10 cellular contexts compared by ENCODE assay signal in genomic region chr5:172454355-172455086, GRCh38. TPM values are rescaled to one million over a fixed set of nuclear protein-coding genes. Genes with fewer than 3 reads are reported as not detected.
A peak's percentile ranks its signal among the peaks of the same experiment; 100 is the strongest.
DNase-seq lines count a peak whose midpoint lies in the region; ATAC-seq, FAIRE-seq and TF ChIP-seq lines count a peak whose summit lies in the region.
"Had no signal": no experiment of that assay in that cellular context is flagged by ENCODE, and none has a peak within 500 bp of the region (broad histone marks: within the 10 kb centered on the region; RNA-seq: fewer than 3 reads in every experiment).

TSS of gene SH3PXD2B (minus strand) at chr5:172454525. CDS start at chr5:172454352, 173 bp downstream.

- no peak; the same call in 1 of the 2 replicates for TF ChIP-seq RAD21 in HepG2 (CRISPR knock-in tag; IDR thresholded peaks at IDR 0.05)

- peak within 1 kb of the TSS; percentile 73 for H3K9ac ChIP-seq in HepG2 (ENCODE audit: insufficient read depth, low read depth, low read length)

- intact Hi-C loops in dorsolateral prefrontal cortex (cut with DNase I), result loop anchor here (5.0 to 10.0 kb wide), 4 partner anchors 42 to 172 kb away; partner anchors contain the start of gene UBTD2 (in 2 of the 2)
- intact Hi-C loops in HepG2 (cut with micrococcal nuclease; ENCODE audit: unreplicated experiment), result loop anchor here (5.0 kb wide), 1 partner anchor 162 kb away; no protein-coding TSS in a partner anchor

- CTCF ChIA-PET in HepG2 (lab: Yijun Ruan, JAX; ENCODE audit: low intra/inter-chr PET ratio, low total read pairs), result no interaction called here

- in situ Hi-C loops in HepG2 (cut with HindIII; ENCODE audit: extremely low pct_ligation_motif_present, low pct_unique_long_range_greater_than_20kb), result loop anchor here (5.0 kb wide), 1 partner anchor 37 kb away; no protein-coding TSS in a partner anchor

- peak within 1 kb of the TSS; percentile 99 for H3K4me2 ChIP-seq in HepG2 (ENCODE audit: low read depth, low read length)

- peaks cover 8% of the 10 kb centered on the region for H4K20me1 ChIP-seq in HepG2 (ENCODE audit: insufficient read depth, low read length)

- peaks cover 2% of the 10 kb centered on the region for H3K79me2 ChIP-seq in HepG2 (ENCODE audit: insufficient read depth, low read length)

- H2AFZ ChIP-seq in HepG2 (ENCODE audit: low read length), result no peak within 1 kb of the TSS

- H3K9me3 ChIP-seq in HepG2 (ENCODE audit: low read length), result no peaks in the 10 kb centered on the region

- H3K27me3 ChIP-seq in dorsolateral prefrontal cortex, result no peaks in the 10 kb centered on the region
- H3K27me3 ChIP-seq in HepG2 (ENCODE audit: control insufficient read depth in 1 of 2, insufficient read depth in 2 of 2, low read length in 2 of 2), result no peaks in the 10 kb centered on the region; a peak in 2 of 5 replicates

- H3K27ac ChIP-seq in dorsolateral prefrontal cortex (peak within 1 kb of the TSS; percentile 29 to 95 (median 86)), HepG2 (ENCODE audit: extremely low read length, insufficient read depth, low read length) (peak within 1 kb of the TSS; percentile 48)

- DNase-seq in DMS53 (lab: John Stamatoyannopoulos, UW) (peak; percentile 87), DMS53 treated with DMSO at 0.1 percent for 48 hours (lab: John Stamatoyannopoulos, UW; ENCODE audit: unreplicated experiment) (no peak), Kasumi-1 (lab: John Stamatoyannopoulos, UW) (peak; percentile 30 to 46), dorsolateral prefrontal cortex (peak in 6 of 10 donors; percentile 46 to 79 (median 62)), HepG2 (ENCODE audit: low spot score) (peak; percentile 52)
- DNase-seq in stimulated activated CD4-positive, alpha-beta T cell treated with anti-CD3 and anti-CD28 coated beads, Interleukin-4, amount 100 ng/mL, for 4 hours, result peak; percentile 21 to 42

- WGBS in HepG2 (ENCODE audit: low lambda C conversion rate), result 16% methylated on average over 21 of the region's 90 CpGs

- H3K4me3 ChIP-seq in WI38 (ENCODE audit: low read depth, low read length), result peak within 1 kb of the TSS; percentile 88
- H3K4me3 ChIP-seq in dorsolateral prefrontal cortex, result peak within 1 kb of the TSS; percentile 61 to 94 (median 79)
- H3K4me3 ChIP-seq in HepG2 (replicated peaks in 1 of 3; ENCODE audit: insufficient read depth in 1 of 3, low read depth in 2 of 3, low read length in 3 of 3), result peak within 1 kb of the TSS; percentile 68 to 81 (median 80)

- TF ChIP-seq CTCF in WI38 (IDR thresholded peaks at IDR 0.05; ENCODE audit: low read depth, low read length) (no peak), dorsolateral prefrontal cortex (IDR thresholded peaks at IDR 0.05 in 54 of 56, conservative IDR thresholded peaks at IDR 0.05 in 2 of 56; ENCODE audit: low read depth in 1 of 56, partially characterized antibody in 56 of 56) (no peak), HepG2 (CRISPR knock-in tag; IDR thresholded peaks at IDR 0.05) (no peak)

- TF ChIP-seq POLR2A in HepG2 (IDR thresholded peaks at IDR 0.05; ENCODE audit: insufficient read depth in 1 of 2, low read depth in 2 of 2, low read length in 2 of 2), result peak in 1 of 2 experiments; percentile 66; a peak in 2 of 4 replicates

- H3K4me1 ChIP-seq in HepG2 (ENCODE audit: insufficient read depth, low read length), result peaks cover 53% of the 10 kb centered on the region

- no TSS peak for BruUV-seq in HepG2 (replicated peaks; lab: Mats Ljungman, UMichigan)

- FAIRE-seq in HepG2 (lab: Jason Lieb, UNC), result no peak
- FAIRE-seq: A204.1, islet of Langerhans had no signal

- ATAC-seq in HepG2 (peak; percentile 59), GM18519 (IDR thresholded peaks at IDR 0.05; ENCODE audit: low FRiP score, unreplicated experiment) (no peak)

- TF ChIP-seq EP300 in HepG2 (IDR thresholded peaks at IDR 0.05; ENCODE audit: low read depth in 2 of 2, low read length in 2 of 2) (no peak), HepG2 (CRISPR knock-in tag; IDR thresholded peaks at IDR 0.05; ENCODE audit: borderline replicate concordance) (no peak)

- H3K36me3 ChIP-seq in HepG2 (replicated peaks in 1 of 2; ENCODE audit: control insufficient read depth in 1 of 2, insufficient read depth in 2 of 2, low read length in 2 of 2), result no peaks in the 10 kb centered on the region

- POLR2A ChIA-PET in HepG2 (lab: Yijun Ruan, JAX), result no interaction called here

TF ChIP-seq in HepG2, 621 proteins besides CTCF, POLR2A, EP300 and RAD21 (continues in another document):
- peak; percentile 52; the same call in 1 of the 2 replicates for TF ChIP-seq PAXIP1 (CRISPR knock-in tag; conservative IDR thresholded peaks at IDR 0.05)
- peak; percentile 38; the same call in 1 of the 2 replicates for TF ChIP-seq GFI1 (CRISPR knock-in tag; IDR thresholded peaks at IDR 0.05; ENCODE audit: borderline replicate concordance)
- peak; percentile 79; the same call in 1 of the 2 replicates for TF ChIP-seq MEIS1 (CRISPR knock-in tag; IDR thresholded peaks at IDR 0.05; ENCODE audit: borderline replicate concordance)
- peak; percentile 23; the same call in 1 of the 2 replicates for TF ChIP-seq DMAP1 (CRISPR knock-in tag; IDR thresholded peaks at IDR 0.05)
- peak; percentile 71; the same call in 1 of the 2 replicates for TF ChIP-seq ZNF547 (CRISPR knock-in tag; IDR thresholded peaks at IDR 0.05)
- peak; percentile 44; the same call in 1 of the 2 replicates for TF ChIP-seq ZSCAN21 (CRISPR knock-in tag; IDR thresholded peaks at IDR 0.05; ENCODE audit: borderline replicate concordance)
- no peak for TF ChIP-seq ZNF780A (CRISPR knock-in tag; IDR thresholded peaks at IDR 0.05)
- TF ChIP-seq KDM1A (CRISPR knock-in tag; IDR thresholded peaks at IDR 0.05), result 0 out of 2 replicates have a peak, but pooled peaks have one; percentile 19
- no peak for TF ChIP-seq SOX6 (IDR thresholded peaks at IDR 0.05)
- TF ChIP-seq SOX6 (CRISPR knock-in tag; IDR thresholded peaks at IDR 0.05), result peak; percentile 43
- peak; percentile 43; the same call in 1 of the 2 replicates for TF ChIP-seq ZNF607 (CRISPR knock-in tag; IDR thresholded peaks at IDR 0.05; ENCODE audit: borderline replicate concordance)

RNA-seq across cellular contexts. Expression of gene SH3PXD2B, which starts in this region (rescaled TPM):
- total RNA-seq in dorsolateral prefrontal cortex (10 to 100 TPM in 119 of 120 experiments, 1 to 10 TPM in 1; 9.2 to 63.2 (median 19.7) TPM), HepG2 (2016; rRNA removed; fragmentation: Illumina TruSeq; extraction: Trizol) (3.4 and 3.8 TPM in 2 replicates)
- total RNA-seq in HepG2 (2016; cell fraction: cytosol; rRNA removed; fragmentation: Illumina TruSeq; extraction: Trizol; ENCODE audit: low read depth), result 1.1 and 1.3 TPM in 2 replicates
- total RNA-seq in HepG2 (2016; cell fraction: insoluble cytoplasmic fraction; rRNA removed; fragmentation: Illumina TruSeq; extraction: Trizol), result 3.2 and 3.8 TPM in 2 replicates
- total RNA-seq in HepG2 (2016; cell fraction: membrane; rRNA removed; fragmentation: Illumina TruSeq; extraction: Trizol), result 1.5 and 2.4 TPM in 2 replicates
- total RNA-seq in HepG2 (2016; cell fraction: nucleus; rRNA removed; fragmentation: Illumina TruSeq; extraction: Trizol), result 3.8 TPM in 2 replicates
- polyA plus RNA-seq in HepG2 (2011; rRNA removed), result 4.6 and 5.3 TPM in 2 replicates
- polyA plus RNA-seq in HepG2 (2011; cell fraction: cytosol; rRNA removed), result 1.9 and 2.4 TPM in 2 replicates
- 6.3 and 6.6 TPM in 2 replicates for polyA plus RNA-seq in HepG2 (2011; cell fraction: nucleus; rRNA removed)
- 3.7 and 4.6 TPM in 2 replicates for polyA plus RNA-seq in HepG2 (2012)
- 0.45 and 0.58 TPM in 2 replicates for polyA plus RNA-seq in HepG2 (2016; cell fraction: cytosol; fragmentation: Illumina TruSeq; extraction: Trizol; ENCODE audit: low read depth)
- polyA plus RNA-seq in HepG2 (2016; cell fraction: insoluble cytoplasmic fraction; fragmentation: Illumina TruSeq; extraction: Trizol; ENCODE audit: low read depth), result 4.5 and 5.7 TPM in 2 replicates
- polyA plus RNA-seq in HepG2 (2016; cell fraction: membrane; fragmentation: Illumina TruSeq; extraction: Trizol; ENCODE audit: low read depth), result 0.58 and 1.3 TPM in 2 replicates
- polyA plus RNA-seq in HepG2 (2016; cell fraction: nucleus; fragmentation: Illumina TruSeq; extraction: Trizol; ENCODE audit: insufficient read depth, low read depth), result 4.4 and 5.5 TPM in 2 replicates
- polyA minus RNA-seq in HepG2 (2011; rRNA and poly(A)+ RNA removed; ENCODE audit: low replicate concordance), result 6.5 and 8.9 TPM in 2 replicates
- polyA minus RNA-seq in HepG2 (2011; cell fraction: cytosol; rRNA and poly(A)+ RNA removed), result 4.5 and 5.0 TPM in 2 replicates
- 4.5 and 4.7 TPM in 2 replicates for polyA minus RNA-seq in HepG2 (2011; cell fraction: nucleus; rRNA and poly(A)+ RNA removed)
